ENCODE assay signal across 1 cellular context in the genomic region with DNA sequence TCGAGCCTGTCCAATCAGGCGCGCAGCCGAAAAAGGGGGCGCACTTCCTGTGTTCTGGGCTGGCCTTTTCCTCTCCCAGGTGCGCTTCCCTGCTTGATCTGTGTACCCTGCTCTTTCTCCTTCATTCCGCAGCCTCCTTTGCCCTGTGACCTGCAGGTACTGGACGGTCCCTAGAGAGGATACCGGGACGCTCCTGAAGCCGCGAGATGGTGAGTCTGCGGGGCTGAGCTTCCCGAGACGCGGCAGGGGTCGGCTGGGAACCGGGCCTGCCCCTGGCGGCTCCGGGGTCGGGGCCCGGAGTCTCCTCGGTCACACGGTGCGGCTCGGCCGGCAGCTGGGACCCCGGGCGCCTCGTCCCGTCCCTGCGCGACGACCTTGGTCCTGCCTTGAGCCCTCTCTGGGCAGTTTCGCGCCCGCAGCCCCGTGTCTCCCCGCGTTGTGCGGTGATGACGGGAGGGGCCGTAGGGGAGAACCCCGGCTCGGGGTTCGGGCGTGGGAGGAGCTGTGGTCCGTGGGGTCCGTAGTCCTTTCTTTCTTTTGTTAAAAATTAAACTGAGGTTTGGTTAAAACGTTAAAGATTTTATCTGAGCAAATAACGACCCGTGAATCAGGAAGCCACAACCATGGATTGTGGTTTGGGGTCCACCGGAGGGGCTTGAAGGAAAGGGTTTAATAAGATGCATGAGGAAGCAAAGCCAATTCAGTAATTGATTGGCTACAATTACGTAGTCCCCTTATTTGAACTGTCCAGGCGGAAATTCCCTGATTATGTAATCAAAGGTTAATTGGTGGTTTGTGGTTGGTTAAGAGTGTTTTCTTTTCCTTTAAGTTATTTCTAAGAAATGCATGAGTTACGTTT.
A peak's percentile ranks its signal among the peaks of the same experiment; 100 is the strongest.
TF ChIP-seq lines count a peak whose summit lies in the region.

No MANE protein-coding gene starts in this region.

TF ChIP-seq in HepG2, 621 proteins besides CTCF, POLR2A, EP300 and RAD21 (continued from another document and continues in another):
- TF ChIP-seq, protein P1, sequence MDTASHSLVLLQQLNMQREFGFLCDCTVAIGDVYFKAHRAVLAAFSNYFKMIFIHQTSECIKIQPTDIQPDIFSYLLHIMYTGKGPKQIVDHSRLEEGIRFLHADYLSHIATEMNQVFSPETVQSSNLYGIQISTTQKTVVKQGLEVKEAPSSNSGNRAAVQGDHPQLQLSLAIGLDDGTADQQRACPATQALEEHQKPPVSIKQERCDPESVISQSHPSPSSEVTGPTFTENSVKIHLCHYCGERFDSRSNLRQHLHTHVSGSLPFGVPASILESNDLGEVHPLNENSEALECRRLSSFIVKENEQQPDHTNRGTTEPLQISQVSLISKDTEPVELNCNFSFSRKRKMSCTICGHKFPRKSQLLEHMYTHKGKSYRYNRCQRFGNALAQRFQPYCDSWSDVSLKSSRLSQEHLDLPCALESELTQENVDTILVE (CRISPR knock-in tag; IDR thresholded peaks at IDR 0.05) = peak; percentile 42; the same call in 1 of the 2 replicates
- TF ChIP-seq, protein P2, sequence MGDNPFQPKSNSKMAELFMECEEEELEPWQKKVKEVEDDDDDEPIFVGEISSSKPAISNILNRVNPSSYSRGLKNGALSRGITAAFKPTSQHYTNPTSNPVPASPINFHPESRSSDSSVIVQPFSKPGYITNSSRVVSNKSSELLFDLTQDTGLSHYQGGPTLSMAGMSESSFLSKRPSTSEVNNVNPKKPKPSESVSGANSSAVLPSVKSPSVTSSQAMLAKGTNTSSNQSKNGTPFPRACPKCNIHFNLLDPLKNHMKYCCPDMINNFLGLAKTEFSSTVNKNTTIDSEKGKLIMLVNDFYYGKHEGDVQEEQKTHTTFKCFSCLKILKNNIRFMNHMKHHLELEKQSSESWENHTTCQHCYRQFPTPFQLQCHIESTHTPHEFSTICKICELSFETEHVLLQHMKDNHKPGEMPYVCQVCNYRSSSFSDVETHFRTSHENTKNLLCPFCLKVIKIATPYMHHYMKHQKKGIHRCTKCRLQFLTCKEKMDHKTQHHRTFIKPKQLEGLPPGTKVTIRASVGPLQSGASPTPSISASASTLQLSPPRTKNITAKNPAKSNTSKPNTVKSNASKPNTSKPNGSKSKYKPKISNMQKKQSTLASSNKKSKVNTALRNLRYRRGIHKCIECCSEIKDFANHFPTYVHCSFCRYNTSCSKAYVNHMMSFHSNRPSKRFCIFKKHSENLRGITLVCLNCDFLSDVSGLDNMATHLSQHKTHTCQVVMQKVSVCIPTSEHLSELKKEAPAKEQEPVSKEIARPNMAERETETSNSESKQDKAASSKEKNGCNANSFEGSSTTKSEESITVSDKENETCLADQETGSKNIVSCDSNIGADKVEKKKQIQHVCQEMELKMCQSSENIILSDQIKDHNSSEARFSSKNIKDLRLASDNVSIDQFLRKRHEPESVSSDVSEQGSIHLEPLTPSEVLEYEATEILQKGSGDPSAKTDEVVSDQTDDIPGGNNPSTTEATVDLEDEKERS (CRISPR knock-in tag; IDR thresholded peaks at IDR 0.05) = no peak
- TF ChIP-seq ZNF274 (CRISPR knock-in tag; IDR thresholded peaks at IDR 0.05) (peak; percentile 91; the same call in 1 of the 2 replicates), ZNF34 (CRISPR knock-in tag; IDR thresholded peaks at IDR 0.05; ENCODE audit: borderline replicate concordance) (peak; percentile 77; the same call in 1 of the 2 replicates), ZSCAN30 (CRISPR knock-in tag; IDR thresholded peaks at IDR 0.05) (0 out of 2 replicates have a peak, but pooled peaks have one; percentile 50), ZNF484 (CRISPR knock-in tag; IDR thresholded peaks at IDR 0.05; ENCODE audit: borderline replicate concordance, low read depth) (0 out of 2 replicates have a peak, but pooled peaks have one; percentile 40), RELA (CRISPR knock-in tag; IDR thresholded peaks at IDR 0.05) (peak; percentile 81; the same call in 1 of the 2 replicates), FOSL2 (CRISPR knock-in tag; IDR thresholded peaks at IDR 0.05) (0 out of 2 replicates have a peak, but pooled peaks have one; percentile 25), PAF1 (CRISPR knock-in tag; IDR thresholded peaks at IDR 0.05) (no peak), MIER3 (CRISPR knock-in tag; IDR thresholded peaks at IDR 0.05; ENCODE audit: borderline replicate concordance) (0 out of 2 replicates have a peak, but pooled peaks have one; percentile 26), PRPF4 (IDR thresholded peaks at IDR 0.05; ENCODE audit: low read depth, low read length, poor library complexity, severe bottlenecking) (no peak), IRX3 (CRISPR knock-in tag; IDR thresholded peaks at IDR 0.05; ENCODE audit: borderline replicate concordance, low read depth) (peak; percentile 90), NR1H2 (CRISPR knock-in tag; IDR thresholded peaks at IDR 0.05; ENCODE audit: borderline replicate concordance, low read depth) (no peak), YY1 (IDR thresholded peaks at IDR 0.05; ENCODE audit: insufficient read depth, insufficient replicate concordance, low read depth, low read length) (peak; percentile 68), SIX1 (CRISPR knock-in tag; IDR thresholded peaks at IDR 0.05; ENCODE audit: borderline replicate concordance) (peak; percentile 34; the same call in 1 of the 2 replicates), ZEB1 (IDR thresholded peaks at IDR 0.05; ENCODE audit: insufficient replicate concordance, low read depth) (peak; percentile 96), ZNF839 (CRISPR knock-in tag; IDR thresholded peaks at IDR 0.05; ENCODE audit: borderline replicate concordance) (peak; percentile 79; the same call in 1 of the 2 replicates), KDM3A (CRISPR knock-in tag; IDR thresholded peaks at IDR 0.05; ENCODE audit: low read depth) (peak; percentile 85), PHF20 (CRISPR knock-in tag; IDR thresholded peaks at IDR 0.05) (peak; percentile 59; the same call in 1 of the 2 replicates), RFXAP (CRISPR knock-in tag; IDR thresholded peaks at IDR 0.05; ENCODE audit: borderline replicate concordance) (0 out of 2 replicates have a peak, but pooled peaks have one; percentile 65), GZF1 (CRISPR knock-in tag; IDR thresholded peaks at IDR 0.05) (peak; percentile 28; the same call in 1 of the 2 replicates), ZFP41 (CRISPR knock-in tag; IDR thresholded peaks at IDR 0.05; ENCODE audit: borderline replicate concordance) (peak; percentile 95; the same call in 1 of the 2 replicates), ATF7 (IDR thresholded peaks at IDR 0.05) (peak; percentile 47; the same call in 1 of the 2 replicates), ATF7 (CRISPR knock-in tag; IDR thresholded peaks at IDR 0.05) (peak; percentile 34; the same call in 1 of the 2 replicates), HES4 (CRISPR knock-in tag; IDR thresholded peaks at IDR 0.05; ENCODE audit: borderline replicate concordance) (peak; percentile 90)
- TF ChIP-seq, protein P3, sequence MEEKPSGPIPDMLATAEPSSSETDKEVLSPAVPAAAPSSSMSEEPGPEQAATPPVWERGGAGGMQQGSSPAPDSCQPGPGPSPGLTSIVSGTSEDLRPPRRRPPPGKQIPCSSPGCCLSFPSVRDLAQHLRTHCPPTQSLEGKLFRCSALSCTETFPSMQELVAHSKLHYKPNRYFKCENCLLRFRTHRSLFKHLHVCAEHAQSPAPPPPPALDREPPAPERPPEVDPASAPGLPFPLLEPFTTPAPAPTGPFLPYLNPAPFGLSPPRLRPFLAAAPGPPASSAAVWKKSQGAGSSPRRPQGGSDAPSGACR (CRISPR knock-in tag; IDR thresholded peaks at IDR 0.05) = peak; percentile 90; the same call in 1 of the 2 replicates
- TF ChIP-seq, protein P4, sequence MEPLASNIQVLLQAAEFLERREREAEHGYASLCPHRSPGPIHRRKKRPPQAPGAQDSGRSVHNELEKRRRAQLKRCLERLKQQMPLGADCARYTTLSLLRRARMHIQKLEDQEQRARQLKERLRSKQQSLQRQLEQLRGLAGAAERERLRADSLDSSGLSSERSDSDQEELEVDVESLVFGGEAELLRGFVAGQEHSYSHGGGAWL (CRISPR knock-in tag; IDR thresholded peaks at IDR 0.05) = peak; percentile 95
- TF ChIP-seq, protein P5, sequence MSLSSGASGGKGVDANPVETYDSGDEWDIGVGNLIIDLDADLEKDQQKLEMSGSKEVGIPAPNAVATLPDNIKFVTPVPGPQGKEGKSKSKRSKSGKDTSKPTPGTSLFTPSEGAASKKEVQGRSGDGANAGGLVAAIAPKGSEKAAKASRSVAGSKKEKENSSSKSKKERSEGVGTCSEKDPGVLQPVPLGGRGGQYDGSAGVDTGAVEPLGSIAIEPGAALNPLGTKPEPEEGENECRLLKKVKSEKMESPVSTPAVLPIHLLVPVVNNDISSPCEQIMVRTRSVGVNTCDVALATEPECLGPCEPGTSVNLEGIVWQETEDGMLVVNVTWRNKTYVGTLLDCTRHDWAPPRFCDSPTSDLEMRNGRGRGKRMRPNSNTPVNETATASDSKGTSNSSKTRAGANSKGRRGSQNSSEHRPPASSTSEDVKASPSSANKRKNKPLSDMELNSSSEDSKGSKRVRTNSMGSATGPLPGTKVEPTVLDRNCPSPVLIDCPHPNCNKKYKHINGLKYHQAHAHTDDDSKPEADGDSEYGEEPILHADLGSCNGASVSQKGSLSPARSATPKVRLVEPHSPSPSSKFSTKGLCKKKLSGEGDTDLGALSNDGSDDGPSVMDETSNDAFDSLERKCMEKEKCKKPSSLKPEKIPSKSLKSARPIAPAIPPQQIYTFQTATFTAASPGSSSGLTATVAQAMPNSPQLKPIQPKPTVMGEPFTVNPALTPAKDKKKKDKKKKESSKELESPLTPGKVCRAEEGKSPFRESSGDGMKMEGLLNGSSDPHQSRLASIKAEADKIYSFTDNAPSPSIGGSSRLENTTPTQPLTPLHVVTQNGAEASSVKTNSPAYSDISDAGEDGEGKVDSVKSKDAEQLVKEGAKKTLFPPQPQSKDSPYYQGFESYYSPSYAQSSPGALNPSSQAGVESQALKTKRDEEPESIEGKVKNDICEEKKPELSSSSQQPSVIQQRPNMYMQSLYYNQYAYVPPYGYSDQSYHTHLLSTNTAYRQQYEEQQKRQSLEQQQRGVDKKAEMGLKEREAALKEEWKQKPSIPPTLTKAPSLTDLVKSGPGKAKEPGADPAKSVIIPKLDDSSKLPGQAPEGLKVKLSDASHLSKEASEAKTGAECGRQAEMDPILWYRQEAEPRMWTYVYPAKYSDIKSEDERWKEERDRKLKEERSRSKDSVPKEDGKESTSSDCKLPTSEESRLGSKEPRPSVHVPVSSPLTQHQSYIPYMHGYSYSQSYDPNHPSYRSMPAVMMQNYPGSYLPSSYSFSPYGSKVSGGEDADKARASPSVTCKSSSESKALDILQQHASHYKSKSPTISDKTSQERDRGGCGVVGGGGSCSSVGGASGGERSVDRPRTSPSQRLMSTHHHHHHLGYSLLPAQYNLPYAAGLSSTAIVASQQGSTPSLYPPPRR (CRISPR knock-in tag; IDR thresholded peaks at IDR 0.05; ENCODE audit: borderline replicate concordance) = peak; percentile 81
- TF ChIP-seq, protein P6, sequence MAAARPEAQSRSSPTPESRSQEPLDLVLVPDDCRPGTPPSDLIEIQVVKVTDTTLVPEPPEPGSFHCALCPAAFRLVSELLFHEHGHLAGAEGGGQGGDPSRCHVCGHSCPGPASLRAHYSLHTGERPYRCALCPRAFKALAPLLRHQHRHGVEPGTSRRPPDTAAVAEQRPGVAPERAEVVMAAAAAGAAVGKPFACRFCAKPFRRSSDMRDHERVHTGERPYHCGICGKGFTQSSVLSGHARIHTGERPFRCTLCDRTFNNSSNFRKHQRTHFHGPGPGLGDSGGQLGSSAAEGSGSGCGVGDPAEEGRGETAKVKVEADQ (CRISPR knock-in tag; IDR thresholded peaks at IDR 0.05; ENCODE audit: borderline replicate concordance) = peak; percentile 30; the same call in 1 of the 2 replicates
- TF ChIP-seq, protein P7, sequence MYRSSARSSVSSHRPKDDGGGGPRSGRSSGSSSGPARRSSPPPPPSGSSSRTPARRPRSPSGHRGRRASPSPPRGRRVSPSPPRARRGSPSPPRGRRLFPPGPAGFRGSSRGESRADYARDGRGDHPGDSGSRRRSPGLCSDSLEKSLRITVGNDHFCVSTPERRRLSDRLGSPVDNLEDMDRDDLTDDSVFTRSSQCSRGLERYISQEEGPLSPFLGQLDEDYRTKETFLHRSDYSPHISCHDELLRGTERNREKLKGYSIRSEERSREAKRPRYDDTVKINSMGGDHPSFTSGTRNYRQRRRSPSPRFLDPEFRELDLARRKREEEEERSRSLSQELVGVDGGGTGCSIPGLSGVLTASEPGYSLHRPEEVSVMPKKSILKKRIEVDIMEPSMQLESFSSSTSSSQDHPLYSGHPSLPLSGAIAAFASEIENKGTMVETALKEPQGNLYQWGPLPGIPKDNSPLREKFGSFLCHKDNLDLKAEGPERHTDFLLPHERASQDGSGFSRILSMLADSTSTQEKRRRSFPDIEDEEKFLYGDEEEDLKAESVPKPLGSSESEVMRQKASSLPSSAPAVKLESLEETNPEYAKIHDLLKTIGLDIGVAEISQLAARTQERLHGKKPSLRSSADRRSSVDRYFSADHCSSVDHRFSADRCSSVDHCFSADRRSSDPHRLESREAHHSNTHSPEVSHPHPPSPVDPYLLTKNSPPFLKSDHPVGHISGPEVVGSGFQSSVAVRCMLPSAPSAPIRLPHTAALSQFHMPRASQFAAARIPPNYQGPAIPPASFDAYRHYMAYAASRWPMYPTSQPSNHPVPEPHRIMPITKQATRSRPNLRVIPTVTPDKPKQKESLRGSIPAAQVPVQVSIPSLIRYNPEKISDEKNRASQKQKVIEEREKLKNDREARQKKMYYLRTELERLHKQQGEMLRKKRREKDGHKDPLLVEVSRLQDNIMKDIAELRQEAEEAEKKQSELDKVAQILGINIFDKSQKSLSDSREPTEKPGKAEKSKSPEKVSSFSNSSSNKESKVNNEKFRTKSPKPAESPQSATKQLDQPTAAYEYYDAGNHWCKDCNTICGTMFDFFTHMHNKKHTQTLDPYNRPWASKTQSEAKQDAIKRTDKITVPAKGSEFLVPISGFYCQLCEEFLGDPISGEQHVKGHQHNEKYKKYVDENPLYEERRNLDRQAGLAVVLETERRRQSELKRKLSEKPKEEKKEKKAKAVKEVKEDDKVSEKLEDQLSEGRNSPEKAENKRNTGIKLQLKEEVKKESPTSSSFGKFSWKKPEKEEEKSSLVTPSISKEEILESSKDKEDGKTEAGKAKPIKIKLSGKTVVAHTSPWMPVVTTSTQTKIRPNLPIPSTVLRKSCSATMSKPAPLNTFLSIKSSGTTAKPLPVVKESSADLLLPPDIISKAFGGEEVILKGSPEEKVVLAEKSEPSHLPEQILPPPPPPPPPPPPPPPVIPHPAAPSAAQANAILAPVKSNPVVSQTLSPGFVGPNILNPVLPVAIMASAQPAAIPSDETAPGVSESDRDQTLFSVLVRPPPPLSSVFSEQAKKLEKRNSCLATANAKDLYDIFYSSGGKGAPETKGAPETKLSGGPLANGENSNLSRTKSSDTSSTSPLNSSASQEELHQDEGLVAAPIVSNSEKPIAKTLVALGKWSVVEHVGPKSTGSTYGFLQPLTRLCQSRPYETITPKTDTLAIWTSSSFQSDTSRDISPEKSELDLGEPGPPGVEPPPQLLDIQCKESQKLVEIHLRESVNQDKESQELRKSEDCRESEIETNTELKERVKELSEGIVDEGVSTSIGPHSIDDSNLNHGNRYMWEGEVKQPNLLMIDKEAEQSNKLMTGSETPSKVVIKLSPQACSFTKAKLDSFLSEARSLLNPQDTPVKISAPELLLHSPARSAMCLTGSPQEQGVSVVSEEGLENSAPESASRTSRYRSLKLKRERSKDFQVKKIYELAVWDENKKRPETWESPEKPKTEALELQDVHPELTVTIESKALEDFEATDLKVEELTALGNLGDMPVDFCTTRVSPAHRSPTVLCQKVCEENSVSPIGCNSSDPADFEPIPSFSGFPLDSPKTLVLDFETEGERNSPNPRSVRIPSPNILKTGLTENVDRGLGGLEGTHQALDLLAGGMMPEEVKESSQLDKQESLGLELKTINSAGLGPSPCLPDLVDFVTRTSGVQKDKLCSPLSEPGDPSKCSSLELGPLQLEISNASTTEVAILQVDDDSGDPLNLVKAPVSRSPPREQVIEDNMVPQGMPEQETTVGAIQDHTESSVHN (CRISPR knock-in tag; IDR thresholded peaks at IDR 0.05) = peak; percentile 65; the same call in 1 of the 2 replicates
- TF ChIP-seq, protein P8, sequence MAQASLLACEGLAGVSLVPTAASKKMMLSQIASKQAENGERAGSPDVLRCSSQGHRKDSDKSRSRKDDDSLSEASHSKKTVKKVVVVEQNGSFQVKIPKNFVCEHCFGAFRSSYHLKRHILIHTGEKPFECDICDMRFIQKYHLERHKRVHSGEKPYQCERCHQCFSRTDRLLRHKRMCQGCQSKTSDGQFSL (CRISPR knock-in tag; IDR thresholded peaks at IDR 0.05) = no peak
